Comparison of ENCODE assay signal across 1 cellular context in the genomic region with DNA sequence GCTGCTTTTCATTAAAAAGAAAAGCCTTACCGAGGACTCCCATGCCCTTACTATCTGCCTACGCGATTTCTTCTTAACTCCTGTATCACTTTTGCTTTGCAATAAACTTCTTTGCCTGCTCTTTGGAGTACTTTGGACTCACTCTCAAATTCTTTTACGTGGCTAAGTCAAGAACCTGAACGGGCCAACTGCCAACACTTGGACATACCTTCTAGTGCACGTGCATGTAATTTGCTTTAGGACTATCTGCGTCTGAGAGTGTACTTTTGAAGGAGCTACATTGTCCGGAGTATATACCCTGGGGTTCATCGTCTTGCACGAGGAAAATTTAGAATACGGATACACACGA.
TF ChIP-seq lines count a peak whose summit lies in the region.

No MANE protein-coding gene starts in this region.

TF ChIP-seq in K562, 482 proteins besides CTCF, POLR2A, EP300 and RAD21 (continued from another document and continues in another):
- TF ChIP-seq, protein P1, sequence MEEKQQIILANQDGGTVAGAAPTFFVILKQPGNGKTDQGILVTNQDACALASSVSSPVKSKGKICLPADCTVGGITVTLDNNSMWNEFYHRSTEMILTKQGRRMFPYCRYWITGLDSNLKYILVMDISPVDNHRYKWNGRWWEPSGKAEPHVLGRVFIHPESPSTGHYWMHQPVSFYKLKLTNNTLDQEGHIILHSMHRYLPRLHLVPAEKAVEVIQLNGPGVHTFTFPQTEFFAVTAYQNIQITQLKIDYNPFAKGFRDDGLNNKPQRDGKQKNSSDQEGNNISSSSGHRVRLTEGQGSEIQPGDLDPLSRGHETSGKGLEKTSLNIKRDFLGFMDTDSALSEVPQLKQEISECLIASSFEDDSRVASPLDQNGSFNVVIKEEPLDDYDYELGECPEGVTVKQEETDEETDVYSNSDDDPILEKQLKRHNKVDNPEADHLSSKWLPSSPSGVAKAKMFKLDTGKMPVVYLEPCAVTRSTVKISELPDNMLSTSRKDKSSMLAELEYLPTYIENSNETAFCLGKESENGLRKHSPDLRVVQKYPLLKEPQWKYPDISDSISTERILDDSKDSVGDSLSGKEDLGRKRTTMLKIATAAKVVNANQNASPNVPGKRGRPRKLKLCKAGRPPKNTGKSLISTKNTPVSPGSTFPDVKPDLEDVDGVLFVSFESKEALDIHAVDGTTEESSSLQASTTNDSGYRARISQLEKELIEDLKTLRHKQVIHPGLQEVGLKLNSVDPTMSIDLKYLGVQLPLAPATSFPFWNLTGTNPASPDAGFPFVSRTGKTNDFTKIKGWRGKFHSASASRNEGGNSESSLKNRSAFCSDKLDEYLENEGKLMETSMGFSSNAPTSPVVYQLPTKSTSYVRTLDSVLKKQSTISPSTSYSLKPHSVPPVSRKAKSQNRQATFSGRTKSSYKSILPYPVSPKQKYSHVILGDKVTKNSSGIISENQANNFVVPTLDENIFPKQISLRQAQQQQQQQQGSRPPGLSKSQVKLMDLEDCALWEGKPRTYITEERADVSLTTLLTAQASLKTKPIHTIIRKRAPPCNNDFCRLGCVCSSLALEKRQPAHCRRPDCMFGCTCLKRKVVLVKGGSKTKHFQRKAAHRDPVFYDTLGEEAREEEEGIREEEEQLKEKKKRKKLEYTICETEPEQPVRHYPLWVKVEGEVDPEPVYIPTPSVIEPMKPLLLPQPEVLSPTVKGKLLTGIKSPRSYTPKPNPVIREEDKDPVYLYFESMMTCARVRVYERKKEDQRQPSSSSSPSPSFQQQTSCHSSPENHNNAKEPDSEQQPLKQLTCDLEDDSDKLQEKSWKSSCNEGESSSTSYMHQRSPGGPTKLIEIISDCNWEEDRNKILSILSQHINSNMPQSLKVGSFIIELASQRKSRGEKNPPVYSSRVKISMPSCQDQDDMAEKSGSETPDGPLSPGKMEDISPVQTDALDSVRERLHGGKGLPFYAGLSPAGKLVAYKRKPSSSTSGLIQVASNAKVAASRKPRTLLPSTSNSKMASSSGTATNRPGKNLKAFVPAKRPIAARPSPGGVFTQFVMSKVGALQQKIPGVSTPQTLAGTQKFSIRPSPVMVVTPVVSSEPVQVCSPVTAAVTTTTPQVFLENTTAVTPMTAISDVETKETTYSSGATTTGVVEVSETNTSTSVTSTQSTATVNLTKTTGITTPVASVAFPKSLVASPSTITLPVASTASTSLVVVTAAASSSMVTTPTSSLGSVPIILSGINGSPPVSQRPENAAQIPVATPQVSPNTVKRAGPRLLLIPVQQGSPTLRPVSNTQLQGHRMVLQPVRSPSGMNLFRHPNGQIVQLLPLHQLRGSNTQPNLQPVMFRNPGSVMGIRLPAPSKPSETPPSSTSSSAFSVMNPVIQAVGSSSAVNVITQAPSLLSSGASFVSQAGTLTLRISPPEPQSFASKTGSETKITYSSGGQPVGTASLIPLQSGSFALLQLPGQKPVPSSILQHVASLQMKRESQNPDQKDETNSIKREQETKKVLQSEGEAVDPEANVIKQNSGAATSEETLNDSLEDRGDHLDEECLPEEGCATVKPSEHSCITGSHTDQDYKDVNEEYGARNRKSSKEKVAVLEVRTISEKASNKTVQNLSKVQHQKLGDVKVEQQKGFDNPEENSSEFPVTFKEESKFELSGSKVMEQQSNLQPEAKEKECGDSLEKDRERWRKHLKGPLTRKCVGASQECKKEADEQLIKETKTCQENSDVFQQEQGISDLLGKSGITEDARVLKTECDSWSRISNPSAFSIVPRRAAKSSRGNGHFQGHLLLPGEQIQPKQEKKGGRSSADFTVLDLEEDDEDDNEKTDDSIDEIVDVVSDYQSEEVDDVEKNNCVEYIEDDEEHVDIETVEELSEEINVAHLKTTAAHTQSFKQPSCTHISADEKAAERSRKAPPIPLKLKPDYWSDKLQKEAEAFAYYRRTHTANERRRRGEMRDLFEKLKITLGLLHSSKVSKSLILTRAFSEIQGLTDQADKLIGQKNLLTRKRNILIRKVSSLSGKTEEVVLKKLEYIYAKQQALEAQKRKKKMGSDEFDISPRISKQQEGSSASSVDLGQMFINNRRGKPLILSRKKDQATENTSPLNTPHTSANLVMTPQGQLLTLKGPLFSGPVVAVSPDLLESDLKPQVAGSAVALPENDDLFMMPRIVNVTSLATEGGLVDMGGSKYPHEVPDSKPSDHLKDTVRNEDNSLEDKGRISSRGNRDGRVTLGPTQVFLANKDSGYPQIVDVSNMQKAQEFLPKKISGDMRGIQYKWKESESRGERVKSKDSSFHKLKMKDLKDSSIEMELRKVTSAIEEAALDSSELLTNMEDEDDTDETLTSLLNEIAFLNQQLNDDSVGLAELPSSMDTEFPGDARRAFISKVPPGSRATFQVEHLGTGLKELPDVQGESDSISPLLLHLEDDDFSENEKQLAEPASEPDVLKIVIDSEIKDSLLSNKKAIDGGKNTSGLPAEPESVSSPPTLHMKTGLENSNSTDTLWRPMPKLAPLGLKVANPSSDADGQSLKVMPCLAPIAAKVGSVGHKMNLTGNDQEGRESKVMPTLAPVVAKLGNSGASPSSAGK (IDR thresholded peaks at IDR 0.05), result peak; percentile 60
- 0 out of 2 replicates have a peak, but pooled peaks have one; percentile 26 for TF ChIP-seq ILF3 (IDR thresholded peaks at IDR 0.05; ENCODE audit: borderline replicate concordance)
- no peak for TF ChIP-seq VEZF1 (CRISPR knock-in tag; IDR thresholded peaks at IDR 0.05)
- no peak for TF ChIP-seq CBFA2T2 (conservative IDR thresholded peaks at IDR 0.05)
- TF ChIP-seq ATF1 (CRISPR knock-in tag; IDR thresholded peaks at IDR 0.05), result no peak
- peak; percentile 31; the same call in 1 of the 2 replicates for TF ChIP-seq ATF1 (tag; IDR thresholded peaks at IDR 0.05)
- TF ChIP-seq NELFE (IDR thresholded peaks at IDR 0.05; ENCODE audit: insufficient read depth, insufficient read length), result no peak
- no peak for TF ChIP-seq KDM5B (IDR thresholded peaks at IDR 0.05; ENCODE audit: insufficient replicate concordance, low read depth, low read length)
- no peak for TF ChIP-seq DMBX1 (CRISPR knock-in tag; IDR thresholded peaks at IDR 0.05; ENCODE audit: borderline replicate concordance)
- no peak for TF ChIP-seq PHB2 (IDR thresholded peaks at IDR 0.05; ENCODE audit: low read depth)
- TF ChIP-seq BRD4 (IDR thresholded peaks at IDR 0.05), result peak; percentile 8; the same call in 1 of the 2 replicates
- 0 out of 2 replicates have a peak, but pooled peaks have one; percentile 16 for TF ChIP-seq NFIC (IDR thresholded peaks at IDR 0.05)
- TF ChIP-seq MBD1 (CRISPR knock-in tag; IDR thresholded peaks at IDR 0.05), result 0 out of 2 replicates have a peak, but pooled peaks have one; percentile 51
- TF ChIP-seq GTF2E2 (tag; IDR thresholded peaks at IDR 0.05), result no peak
- no peak for TF ChIP-seq HNRNPLL (IDR thresholded peaks at IDR 0.05; ENCODE audit: low read depth, low read length, poor library complexity, severe bottlenecking)
- TF ChIP-seq ZNF830 (CRISPR knock-in tag; IDR thresholded peaks at IDR 0.05), result no peak
- no peak for TF ChIP-seq RFX5 (IDR thresholded peaks at IDR 0.05; ENCODE audit: low read depth, low read length)
- TF ChIP-seq, protein P2, sequence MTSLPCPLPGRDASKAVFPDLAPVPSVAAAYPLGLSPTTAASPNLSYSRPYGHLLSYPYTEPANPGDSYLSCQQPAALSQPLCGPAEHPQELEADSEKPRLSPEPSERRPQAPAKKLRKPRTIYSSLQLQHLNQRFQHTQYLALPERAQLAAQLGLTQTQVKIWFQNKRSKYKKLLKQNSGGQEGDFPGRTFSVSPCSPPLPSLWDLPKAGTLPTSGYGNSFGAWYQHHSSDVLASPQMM (CRISPR knock-in tag; IDR thresholded peaks at IDR 0.05), result no peak
- no peak for TF ChIP-seq TRIM24 (IDR thresholded peaks at IDR 0.05)
- TF ChIP-seq ELF2 (CRISPR knock-in tag; IDR thresholded peaks at IDR 0.05), result no peak
- TF ChIP-seq HDAC8 (tag; IDR thresholded peaks at IDR 0.05), result no peak; the same call in none of the 2 replicates
- TF ChIP-seq ARHGAP35 (IDR thresholded peaks at IDR 0.05; ENCODE audit: partially characterized antibody), result no peak
- 0 out of 2 replicates have a peak, but pooled peaks have one; percentile 33 for TF ChIP-seq ZNF592 (IDR thresholded peaks at IDR 0.05)
- no peak for TF ChIP-seq ZNF324 (CRISPR knock-in tag; IDR thresholded peaks at IDR 0.05)
- TF ChIP-seq, protein P3, sequence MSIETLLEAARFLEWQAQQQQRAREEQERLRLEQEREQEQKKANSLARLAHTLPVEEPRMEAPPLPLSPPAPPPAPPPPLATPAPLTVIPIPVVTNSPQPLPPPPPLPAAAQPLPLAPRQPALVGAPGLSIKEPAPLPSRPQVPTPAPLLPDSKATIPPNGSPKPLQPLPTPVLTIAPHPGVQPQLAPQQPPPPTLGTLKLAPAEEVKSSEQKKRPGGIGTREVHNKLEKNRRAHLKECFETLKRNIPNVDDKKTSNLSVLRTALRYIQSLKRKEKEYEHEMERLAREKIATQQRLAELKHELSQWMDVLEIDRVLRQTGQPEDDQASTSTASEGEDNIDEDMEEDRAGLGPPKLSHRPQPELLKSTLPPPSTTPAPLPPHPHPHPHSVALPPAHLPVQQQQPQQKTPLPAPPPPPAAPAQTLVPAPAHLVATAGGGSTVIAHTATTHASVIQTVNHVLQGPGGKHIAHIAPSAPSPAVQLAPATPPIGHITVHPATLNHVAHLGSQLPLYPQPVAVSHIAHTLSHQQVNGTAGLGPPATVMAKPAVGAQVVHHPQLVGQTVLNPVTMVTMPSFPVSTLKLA (conservative IDR thresholded peaks at IDR 0.05), result peak in 1 of 2 experiments; percentile 7; a peak in 1 of 4 replicates
- TF ChIP-seq, protein P4, sequence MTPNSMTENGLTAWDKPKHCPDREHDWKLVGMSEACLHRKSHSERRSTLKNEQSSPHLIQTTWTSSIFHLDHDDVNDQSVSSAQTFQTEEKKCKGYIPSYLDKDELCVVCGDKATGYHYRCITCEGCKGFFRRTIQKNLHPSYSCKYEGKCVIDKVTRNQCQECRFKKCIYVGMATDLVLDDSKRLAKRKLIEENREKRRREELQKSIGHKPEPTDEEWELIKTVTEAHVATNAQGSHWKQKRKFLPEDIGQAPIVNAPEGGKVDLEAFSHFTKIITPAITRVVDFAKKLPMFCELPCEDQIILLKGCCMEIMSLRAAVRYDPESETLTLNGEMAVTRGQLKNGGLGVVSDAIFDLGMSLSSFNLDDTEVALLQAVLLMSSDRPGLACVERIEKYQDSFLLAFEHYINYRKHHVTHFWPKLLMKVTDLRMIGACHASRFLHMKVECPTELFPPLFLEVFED (CRISPR knock-in tag; conservative IDR thresholded peaks at IDR 0.05), result no peak
- no peak for TF ChIP-seq NFXL1 (CRISPR knock-in tag; IDR thresholded peaks at IDR 0.05)
- TF ChIP-seq, protein P5, sequence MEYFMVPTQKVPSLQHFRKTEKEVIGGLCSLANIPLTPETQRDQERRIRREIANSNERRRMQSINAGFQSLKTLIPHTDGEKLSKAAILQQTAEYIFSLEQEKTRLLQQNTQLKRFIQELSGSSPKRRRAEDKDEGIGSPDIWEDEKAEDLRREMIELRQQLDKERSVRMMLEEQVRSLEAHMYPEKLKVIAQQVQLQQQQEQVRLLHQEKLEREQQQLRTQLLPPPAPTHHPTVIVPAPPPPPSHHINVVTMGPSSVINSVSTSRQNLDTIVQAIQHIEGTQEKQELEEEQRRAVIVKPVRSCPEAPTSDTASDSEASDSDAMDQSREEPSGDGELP (CRISPR knock-in tag; IDR thresholded peaks at IDR 0.05; ENCODE audit: borderline replicate concordance), result no peak
- TF ChIP-seq ZNF717 (CRISPR knock-in tag; IDR thresholded peaks at IDR 0.05), result no peak
- no peak for TF ChIP-seq COPS2 (conservative IDR thresholded peaks at IDR 0.05)
- peak; percentile 4; the same call in 1 of the 2 replicates for TF ChIP-seq ZNF766 (CRISPR knock-in tag; conservative IDR thresholded peaks at IDR 0.05)
